8 cellular contexts compared by ENCODE assay signal in genomic region chr7:91941450-91941849, GRCh38. TPM values are rescaled to one million over a fixed set of nuclear protein-coding genes. Genes with fewer than 3 reads are reported as not detected.
DNase-seq lines count a peak whose midpoint lies in the region; ATAC-seq, FAIRE-seq and TF ChIP-seq lines count a peak whose summit lies in the region.

No MANE protein-coding gene starts in this region.

- peak overlapping the region; percentile 91 to 92 for H3K27ac ChIP-seq in A549

- no peak for TF ChIP-seq POLR2A in A549 (IDR thresholded peaks at IDR 0.05; ENCODE audit: low read length)

- CTCF ChIA-PET in A549 (lab: Yijun Ruan, JAX): interaction anchor here (0.6 to 2.8 kb wide), 5 partner anchors 12 to 73 kb away, joined by 3 to 13 read pairs (median 4); partner anchors contain the start of gene MTERF1

- no peak for TF ChIP-seq CTCF in A549 (IDR thresholded peaks at IDR 0.05)
- no peak for TF ChIP-seq CTCF in glutamatergic neuron (IDR thresholded peaks at IDR 0.05; ENCODE audit: partially characterized antibody, unreplicated experiment)
- no peak for TF ChIP-seq CTCF in osteocyte (IDR thresholded peaks at IDR 0.05)

- peaks cover 25% of the 10 kb centered on the region for H3K4me1 ChIP-seq in A549

- TF ChIP-seq RAD21 in A549 (conservative IDR thresholded peaks at IDR 0.05 in 1 of 2, IDR thresholded peaks at IDR 0.05 in 1 of 2): no peak

- peak overlapping the region; percentile 87 for H3K4me2 ChIP-seq in A549

- H3K27ac Mint-ChIP-seq in glutamatergic neuron (ENCODE audit: unreplicated experiment): peak overlapping the region; percentile 98
- peak overlapping the region; percentile 99 for H3K27ac Mint-ChIP-seq in osteocyte (ENCODE audit: unreplicated experiment)

- 10% methylated on average over 7 of the region's 7 CpGs for WGBS in A549 (ENCODE audit: missing lambda C conversion rate)

- POLR2A ChIA-PET in A549 (lab: Yijun Ruan, JAX): no interaction called here

- H3K4me3 Mint-ChIP-seq in glutamatergic neuron (ENCODE audit: unreplicated experiment): peak overlapping the region; percentile 94
- H3K4me3 Mint-ChIP-seq in osteocyte (ENCODE audit: unreplicated experiment): peak overlapping the region; percentile 85

- no peak for FAIRE-seq in A549 (lab: Jason Lieb, UNC)

- DNase-seq in A549 (ENCODE audit: low read depth in 1 of 2, low spot score in 1 of 2) (peak in 1 of 2 experiments; percentile 35), HT-29 (ENCODE audit: low spot score) (peak; percentile 59), RPMI7951 (ENCODE audit: low read depth) (peak; percentile 41), glutamatergic neuron (peak; percentile 42), osteocyte (ENCODE audit: extremely low spot score, unreplicated experiment) (no peak)
- peak; percentile 35 for DNase-seq in activated naive CD4-positive, alpha-beta T cell treated with anti-CD3 and anti-CD28 coated beads, Interleukin-2, amount 50 U/mL, for 16 hours

- H3K36me3 Mint-ChIP-seq in glutamatergic neuron (ENCODE audit: unreplicated experiment): peaks cover 3% of the 10 kb centered on the region
- H3K36me3 Mint-ChIP-seq in osteocyte (ENCODE audit: unreplicated experiment): no peaks in the 10 kb centered on the region

- H3K27me3 Mint-ChIP-seq in glutamatergic neuron (ENCODE audit: unreplicated experiment) (peaks cover 8% of the 10 kb centered on the region), osteocyte (ENCODE audit: unreplicated experiment) (no peaks in the 10 kb centered on the region)

- H3K9me3 Mint-ChIP-seq in glutamatergic neuron (ENCODE audit: unreplicated experiment) (peaks cover 8% of the 10 kb centered on the region), osteocyte (ENCODE audit: unreplicated experiment) (no peaks in the 10 kb centered on the region)

- TF ChIP-seq EP300 in A549 (IDR thresholded peaks at IDR 0.05): no peak

- H3K9me3 ChIP-seq in A549: no peaks in the 10 kb centered on the region

- ATAC-seq in A549: peak; percentile 8 to 33; a peak in 4 of 6 replicates
- ATAC-seq in GM18508 (IDR thresholded peaks at IDR 0.05; ENCODE audit: insufficient read depth, unreplicated experiment): peak; percentile 27
- ATAC-seq in HG03025 (IDR thresholded peaks at IDR 0.05; ENCODE audit: low FRiP score, unreplicated experiment): no peak

- H3K4me1 Mint-ChIP-seq in glutamatergic neuron (ENCODE audit: low read depth, unreplicated experiment) (peaks cover 10% of the 10 kb centered on the region), osteocyte (ENCODE audit: unreplicated experiment) (peaks cover 35% of the 10 kb centered on the region)

- peak overlapping the region; percentile 97 for H3K4me3 ChIP-seq in A549

TF ChIP-seq in A549, 52 proteins besides CTCF, POLR2A, EP300 and RAD21:
- TF ChIP-seq RFX5 (IDR thresholded peaks at IDR 0.05): no peak
- TF ChIP-seq JUNB (IDR thresholded peaks at IDR 0.05): no peak
- no peak for TF ChIP-seq NPAS2 (CRISPR knock-in tag; IDR thresholded peaks at IDR 0.05; ENCODE audit: borderline replicate concordance)
- no peak for TF ChIP-seq HES2 (IDR thresholded peaks at IDR 0.05)
- no peak for TF ChIP-seq TFCP2L1 (CRISPR knock-in tag; IDR thresholded peaks at IDR 0.05)
- TF ChIP-seq NR3C1 (IDR thresholded peaks at IDR 0.05): no peak
- TF ChIP-seq FOSB (CRISPR knock-in tag; IDR thresholded peaks at IDR 0.05): no peak
- TF ChIP-seq ELK1 (IDR thresholded peaks at IDR 0.05; ENCODE audit: low read depth, low read length): no peak
- TF ChIP-seq FOSL2 (IDR thresholded peaks at IDR 0.05): no peak
- no peak for TF ChIP-seq FOSL2 (CRISPR knock-in tag; IDR thresholded peaks at IDR 0.05)
- TF ChIP-seq EHF (CRISPR knock-in tag; IDR thresholded peaks at IDR 0.05): no peak
- no peak for TF ChIP-seq MAZ (IDR thresholded peaks at IDR 0.05; ENCODE audit: borderline replicate concordance, low read depth, low read length)

RNA-seq across cellular contexts. Expression of gene AKAP9, which starts 0.8 kb away (rescaled TPM):
- 23.0 and 32.3 TPM in 2 replicates for polyA plus RNA-seq in A549 (2011; rRNA removed)
- 3.4 and 3.6 TPM in 2 replicates for polyA plus RNA-seq in A549 (2012; cell fraction: cytosol; rRNA removed)
- polyA plus RNA-seq in A549 (2012; cell fraction: nucleus; rRNA removed): 7.7 and 11.0 TPM in 2 replicates
- 11.7 to 12.8 TPM (median 11.7 TPM) in 3 replicates for polyA plus RNA-seq in A549 (2017; fragmentation: RNase III; extraction: RNeasy Plus Mini Kit Qiagen cat#74134 plus additional on column Dnase treatment)
- 17.8 and 19.5 TPM in 2 replicates for polyA minus RNA-seq in A549 (2011; rRNA and poly(A)+ RNA removed)
- total RNA-seq in HT-29 (2014; rRNA removed; shearing (Covaris generic)): 30.2 and 32.8 TPM in 2 replicates
- 17.6 and 22.3 TPM in 2 replicates for total RNA-seq in RPMI7951 (2014; rRNA removed; shearing (Covaris generic))
- total RNA-seq in glutamatergic neuron (ENCODE audit: unreplicated experiment): 66.9 TPM
- total RNA-seq in osteocyte: 44.9 and 47.2 TPM in 2 replicates
